Comparison of ENCODE assay signal across 9 cellular contexts in the genomic region with DNA sequence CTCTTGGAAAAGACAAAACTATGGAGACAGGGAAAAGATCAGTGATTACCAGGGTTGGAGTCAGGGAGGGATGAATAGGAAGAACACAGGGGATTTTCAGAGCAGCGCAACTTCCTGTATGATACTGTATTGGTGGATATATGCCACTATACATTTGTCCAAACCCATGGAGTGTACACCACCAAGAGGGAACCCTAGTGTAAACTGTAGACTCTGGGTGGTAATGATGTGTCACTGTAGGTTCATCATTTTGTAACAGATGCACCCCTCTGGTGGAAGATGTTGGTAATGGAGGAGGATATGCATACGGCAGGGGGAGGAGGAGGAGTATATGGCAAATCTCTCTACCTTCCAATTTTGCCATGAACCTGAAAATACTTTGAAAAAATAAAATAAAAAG.
DNase-seq lines count a peak whose midpoint lies in the region; ATAC-seq and TF ChIP-seq lines count a peak whose summit lies in the region.
"Had no signal": no experiment of that assay in that cellular context is flagged by ENCODE, and none has a peak within 500 bp of the region (broad histone marks: within the 10 kb centered on the region; RNA-seq: fewer than 3 reads in every experiment).

No MANE protein-coding gene starts in this region.

- POLR2A ChIA-PET in WTC11 (lab: Charles Lee), result no interaction called here
- POLR2A ChIA-PET in CD8-positive, alpha-beta T cell (lab: Charles Lee), result no interaction called here

- no peaks in the 10 kb centered on the region for H3K9me3 ChIP-seq in osteoblast (ENCODE audit: low read depth, low read length)
- H3K9me3 ChIP-seq in CD8-positive, alpha-beta T cell (ENCODE audit: low read length), result no peaks in the 10 kb centered on the region

- H3K36me3 Mint-ChIP-seq in WTC11, result peaks cover 8% of the 10 kb centered on the region; the same call in 1 of the 2 replicates
- H3K36me3 Mint-ChIP-seq in CD8-positive, alpha-beta T cell, result no peaks in the 10 kb centered on the region

- no peaks in the 10 kb centered on the region for H3K4me1 ChIP-seq in osteoblast (ENCODE audit: insufficient read depth, low read length)
- no peaks in the 10 kb centered on the region for H3K4me1 ChIP-seq in CD8-positive, alpha-beta T cell (ENCODE audit: insufficient read depth, low read length)

- no peak overlapping the region for H3K4me3 Mint-ChIP-seq in WTC11
- no peak overlapping the region for H3K4me3 Mint-ChIP-seq in CD8-positive, alpha-beta T cell
- H3K4me3 Mint-ChIP-seq: central memory CD8-positive, alpha-beta T cell had no signal

- H3K27me3 Mint-ChIP-seq in WTC11 (ENCODE audit: low read depth), result no peaks in the 10 kb centered on the region
- H3K27me3 Mint-ChIP-seq in CD8-positive, alpha-beta T cell (ENCODE audit: low read depth), result peaks cover 2% of the 10 kb centered on the region
- H3K27me3 Mint-ChIP-seq: central memory CD8-positive, alpha-beta T cell had no signal

- H3K27me3 ChIP-seq in osteoblast (ENCODE audit: insufficient read depth, low read length), result no peaks in the 10 kb centered on the region
- H3K27me3 ChIP-seq in CD8-positive, alpha-beta T cell (ENCODE audit: insufficient read depth, low read length), result no peaks in the 10 kb centered on the region

- intact Hi-C loops in CD8-positive, alpha-beta T cell (cut with DNase I, micrococcal nuclease), result no loop called here

- no peak overlapping the region for H3K27ac ChIP-seq in osteoblast (ENCODE audit: low read depth, low read length)
- no peak overlapping the region for H3K27ac ChIP-seq in CD8-positive, alpha-beta T cell (ENCODE audit: low read depth, low read length)

- no peak overlapping the region for H3K4me2 ChIP-seq in osteoblast (ENCODE audit: insufficient read depth, low read length)

- H3K4me3 ChIP-seq in osteoblast (ENCODE audit: insufficient read depth, low read length), result no peak overlapping the region
- no peak overlapping the region for H3K4me3 ChIP-seq in CD8-positive, alpha-beta T cell (ENCODE audit: low read depth, low read length)

- peaks cover 9% of the 10 kb centered on the region for H3K9me3 Mint-ChIP-seq in WTC11
- H3K9me3 Mint-ChIP-seq in CD8-positive, alpha-beta T cell, result no peaks in the 10 kb centered on the region

- in situ Hi-C loops in ACHN (cut with HindIII; ENCODE audit: low pct_ligation_motif_present, low pct_unique_long_range_greater_than_20kb, low sequenced_read_pairs), result no loop called here

- peak; percentile 36 for ATAC-seq in GM18508 (IDR thresholded peaks at IDR 0.05; ENCODE audit: insufficient read depth, unreplicated experiment)
- peak; percentile 57 for ATAC-seq in HG03442 (IDR thresholded peaks at IDR 0.05; ENCODE audit: unreplicated experiment)
- ATAC-seq in WTC11, result peak; percentile 91
- ATAC-seq in GM19324 (IDR thresholded peaks at IDR 0.05; ENCODE audit: low FRiP score, unreplicated experiment), result no peak
- no peak for ATAC-seq in CD8-positive, alpha-beta T cell

- CTCF ChIA-PET in WTC11 (lab: Charles Lee), result no interaction called here
- CTCF ChIA-PET in CD8-positive, alpha-beta T cell (lab: Charles Lee), result no interaction called here

- H3K27ac Mint-ChIP-seq in WTC11, result no peak overlapping the region
- H3K27ac Mint-ChIP-seq in CD8-positive, alpha-beta T cell, result no peak overlapping the region

- DNase-seq in ACHN (peak; percentile 44), WTC11 (ENCODE audit: low spot score) (no peak), osteoblast (ENCODE audit: insufficient read length, low spot score, missing footprints) (no peak), NCI-H2227 treated with DMSO at 0.1 percent for 48 hours (lab: John Stamatoyannopoulos, UW) (no peak)
- no peak for DNase-seq in CD8-positive, alpha-beta T cell

- H3K4me1 Mint-ChIP-seq in WTC11, result no peaks in the 10 kb centered on the region
- H3K4me1 Mint-ChIP-seq in CD8-positive, alpha-beta T cell (ENCODE audit: low read depth), result peaks cover 5% of the 10 kb centered on the region
- H3K4me1 Mint-ChIP-seq: central memory CD8-positive, alpha-beta T cell had no signal

- TF ChIP-seq CTCF in WTC11 (IDR thresholded peaks at IDR 0.05), result 0 out of 2 replicates have a peak, but pooled peaks have one; percentile 24
- TF ChIP-seq CTCF in osteoblast (IDR thresholded peaks at IDR 0.05; ENCODE audit: extremely low read depth, low read depth, low read length), result peak; percentile 42
- no peak for TF ChIP-seq CTCF in CD8-positive, alpha-beta T cell (IDR thresholded peaks at IDR 0.05)

- no peaks in the 10 kb centered on the region for H3K36me3 ChIP-seq in osteoblast (ENCODE audit: insufficient read depth, low read length)
- no peaks in the 10 kb centered on the region for H3K36me3 ChIP-seq in CD8-positive, alpha-beta T cell (ENCODE audit: insufficient read depth, low read length)

- no peaks in the 10 kb centered on the region for H3K79me2 ChIP-seq in osteoblast (ENCODE audit: insufficient read depth, low read length)

- H2AFZ ChIP-seq in osteoblast (ENCODE audit: low read length), result no peak overlapping the region

- no peaks in the 10 kb centered on the region for H4K20me1 ChIP-seq in osteoblast (ENCODE audit: insufficient read depth, low read length)

TF ChIP-seq in WTC11, 78 proteins besides CTCF, POLR2A, EP300 and RAD21:
- TF ChIP-seq NR1H2 (CRISPR knock-in tag; IDR thresholded peaks at IDR 0.05) (no peak), PRRX2 (CRISPR knock-in tag; IDR thresholded peaks at IDR 0.05) (no peak), GABPB1 (CRISPR knock-in tag; IDR thresholded peaks at IDR 0.05) (no peak), TCF7 (CRISPR knock-in tag; IDR thresholded peaks at IDR 0.05; ENCODE audit: low read depth) (no peak), ZNF416 (CRISPR knock-in tag; IDR thresholded peaks at IDR 0.05) (no peak), ESRRA (CRISPR knock-in tag; IDR thresholded peaks at IDR 0.05; ENCODE audit: borderline replicate concordance) (no peak), ZBTB21 (CRISPR knock-in tag; IDR thresholded peaks at IDR 0.05; ENCODE audit: borderline replicate concordance) (no peak)
- TF ChIP-seq, protein P1, sequence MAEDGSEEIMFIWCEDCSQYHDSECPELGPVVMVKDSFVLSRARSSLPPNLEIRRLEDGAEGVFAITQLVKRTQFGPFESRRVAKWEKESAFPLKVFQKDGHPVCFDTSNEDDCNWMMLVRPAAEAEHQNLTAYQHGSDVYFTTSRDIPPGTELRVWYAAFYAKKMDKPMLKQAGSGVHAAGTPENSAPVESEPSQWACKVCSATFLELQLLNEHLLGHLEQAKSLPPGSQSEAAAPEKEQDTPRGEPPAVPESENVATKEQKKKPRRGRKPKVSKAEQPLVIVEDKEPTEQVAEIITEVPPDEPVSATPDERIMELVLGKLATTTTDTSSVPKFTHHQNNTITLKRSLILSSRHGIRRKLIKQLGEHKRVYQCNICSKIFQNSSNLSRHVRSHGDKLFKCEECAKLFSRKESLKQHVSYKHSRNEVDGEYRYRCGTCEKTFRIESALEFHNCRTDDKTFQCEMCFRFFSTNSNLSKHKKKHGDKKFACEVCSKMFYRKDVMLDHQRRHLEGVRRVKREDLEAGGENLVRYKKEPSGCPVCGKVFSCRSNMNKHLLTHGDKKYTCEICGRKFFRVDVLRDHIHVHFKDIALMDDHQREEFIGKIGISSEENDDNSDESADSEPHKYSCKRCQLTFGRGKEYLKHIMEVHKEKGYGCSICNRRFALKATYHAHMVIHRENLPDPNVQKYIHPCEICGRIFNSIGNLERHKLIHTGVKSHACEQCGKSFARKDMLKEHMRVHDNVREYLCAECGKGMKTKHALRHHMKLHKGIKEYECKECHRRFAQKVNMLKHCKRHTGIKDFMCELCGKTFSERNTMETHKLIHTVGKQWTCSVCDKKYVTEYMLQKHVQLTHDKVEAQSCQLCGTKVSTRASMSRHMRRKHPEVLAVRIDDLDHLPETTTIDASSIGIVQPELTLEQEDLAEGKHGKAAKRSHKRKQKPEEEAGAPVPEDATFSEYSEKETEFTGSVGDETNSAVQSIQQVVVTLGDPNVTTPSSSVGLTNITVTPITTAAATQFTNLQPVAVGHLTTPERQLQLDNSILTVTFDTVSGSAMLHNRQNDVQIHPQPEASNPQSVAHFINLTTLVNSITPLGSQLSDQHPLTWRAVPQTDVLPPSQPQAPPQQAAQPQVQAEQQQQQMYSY (CRISPR knock-in tag; IDR thresholded peaks at IDR 0.05), result no peak
- TF ChIP-seq, protein P2, sequence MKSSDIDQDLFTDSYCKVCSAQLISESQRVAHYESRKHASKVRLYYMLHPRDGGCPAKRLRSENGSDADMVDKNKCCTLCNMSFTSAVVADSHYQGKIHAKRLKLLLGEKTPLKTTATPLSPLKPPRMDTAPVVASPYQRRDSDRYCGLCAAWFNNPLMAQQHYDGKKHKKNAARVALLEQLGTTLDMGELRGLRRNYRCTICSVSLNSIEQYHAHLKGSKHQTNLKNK (CRISPR knock-in tag; IDR thresholded peaks at IDR 0.05), result no peak
- TF ChIP-seq, protein P3, sequence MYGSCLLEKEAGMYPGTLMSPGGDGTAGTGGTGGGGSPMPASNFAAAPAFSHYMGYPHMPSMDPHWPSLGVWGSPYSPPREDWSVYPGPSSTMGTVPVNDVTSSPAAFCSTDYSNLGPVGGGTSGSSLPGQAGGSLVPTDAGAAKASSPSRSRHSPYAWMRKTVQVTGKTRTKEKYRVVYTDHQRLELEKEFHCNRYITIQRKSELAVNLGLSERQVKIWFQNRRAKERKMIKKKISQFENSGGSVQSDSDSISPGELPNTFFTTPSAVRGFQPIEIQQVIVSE (CRISPR knock-in tag; IDR thresholded peaks at IDR 0.05; ENCODE audit: borderline replicate concordance), result no peak
- TF ChIP-seq, protein P4, sequence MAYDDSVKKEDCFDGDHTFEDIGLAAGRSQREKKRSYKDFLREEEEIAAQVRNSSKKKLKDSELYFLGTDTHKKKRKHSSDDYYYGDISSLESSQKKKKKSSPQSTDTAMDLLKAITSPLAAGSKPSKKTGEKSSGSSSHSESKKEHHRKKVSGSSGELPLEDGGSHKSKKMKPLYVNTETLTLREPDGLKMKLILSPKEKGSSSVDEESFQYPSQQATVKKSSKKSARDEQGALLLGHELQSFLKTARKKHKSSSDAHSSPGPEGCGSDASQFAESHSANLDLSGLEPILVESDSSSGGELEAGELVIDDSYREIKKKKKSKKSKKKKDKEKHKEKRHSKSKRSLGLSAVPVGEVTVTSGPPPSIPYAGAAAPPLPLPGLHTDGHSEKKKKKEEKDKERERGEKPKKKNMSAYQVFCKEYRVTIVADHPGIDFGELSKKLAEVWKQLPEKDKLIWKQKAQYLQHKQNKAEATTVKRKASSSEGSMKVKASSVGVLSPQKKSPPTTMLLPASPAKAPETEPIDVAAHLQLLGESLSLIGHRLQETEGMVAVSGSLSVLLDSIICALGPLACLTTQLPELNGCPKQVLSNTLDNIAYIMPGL (CRISPR knock-in tag; IDR thresholded peaks at IDR 0.05), result no peak

Comparison
In these comparisons a context has a peak if more than half of its experiments do, and no peak if none do; other contexts are left out.
1. ATAC-seq: peak in GM18508 (single experiment), HG03442 (single experiment) and WTC11 (single experiment); none in GM19324 (single experiment) and CD8-positive, alpha-beta T cell (single experiment).